In genomic region chr3:71397046-71397445, GRCh38 we compare ENCODE assay signal across 2 cellular contexts.
TF ChIP-seq lines count a peak whose summit lies in the region.

No MANE protein-coding gene starts in this region.

TF ChIP-seq in HCT116, 20 proteins besides CTCF, POLR2A, EP300 and RAD21 (continued from another document):
- TF ChIP-seq MAX (IDR thresholded peaks at IDR 0.05) (no peak), JUND (IDR thresholded peaks at IDR 0.05) (no peak), ZNF274 (IDR thresholded peaks at IDR 0.05; ENCODE audit: low read depth, low read length) (no peak), SIN3A (IDR thresholded peaks at IDR 0.05; ENCODE audit: low read depth) (no peak), ATF3 (IDR thresholded peaks at IDR 0.05) (no peak), EZH2 (IDR thresholded peaks at IDR 0.05) (no peak), POLR2AphosphoS5 (IDR thresholded peaks at IDR 0.05; ENCODE audit: low read depth, low read length) (no peak), EGR1 (IDR thresholded peaks at IDR 0.05; ENCODE audit: low read depth) (no peak), FOSL1 (IDR thresholded peaks at IDR 0.05; ENCODE audit: low read depth) (no peak), EZH2phosphoT487 (IDR thresholded peaks at IDR 0.05; ENCODE audit: borderline replicate concordance) (no peak), SRF (IDR thresholded peaks at IDR 0.05; ENCODE audit: low read depth) (no peak), CEBPB (IDR thresholded peaks at IDR 0.05; ENCODE audit: low read depth) (no peak), REST (IDR thresholded peaks at IDR 0.05; ENCODE audit: low read depth) (no peak)

TF ChIP-seq in WTC11, 78 proteins besides CTCF, POLR2A, EP300 and RAD21 (continued from another document):
- TF ChIP-seq ERG (CRISPR knock-in tag; IDR thresholded peaks at IDR 0.05) (no peak), MXD4 (CRISPR knock-in tag; IDR thresholded peaks at IDR 0.05; ENCODE audit: borderline replicate concordance) (no peak), ZNF416 (CRISPR knock-in tag; IDR thresholded peaks at IDR 0.05) (no peak), SMAD3 (CRISPR knock-in tag; IDR thresholded peaks at IDR 0.05; ENCODE audit: borderline replicate concordance) (no peak), NR2C2 (CRISPR knock-in tag; IDR thresholded peaks at IDR 0.05) (no peak), ZSCAN18 (CRISPR knock-in tag; IDR thresholded peaks at IDR 0.05) (no peak), TCF7 (CRISPR knock-in tag; IDR thresholded peaks at IDR 0.05; ENCODE audit: low read depth) (no peak), TEAD4 (CRISPR knock-in tag; IDR thresholded peaks at IDR 0.05) (no peak), TP53 (CRISPR knock-in tag; IDR thresholded peaks at IDR 0.05) (no peak), GTF2I (CRISPR knock-in tag; conservative IDR thresholded peaks at IDR 0.05) (no peak), RORB (CRISPR knock-in tag; IDR thresholded peaks at IDR 0.05) (no peak)
TF ChIP-seq in WTC11: peak in this region for 0.
